ENCODE assay signal across 16 cellular contexts in genomic region chr11:70454197-70454767, GRCh38.
"Had no signal": no experiment of that assay in that cellular context is flagged by ENCODE, and none has a peak within 500 bp of the region (broad histone marks: within the 10 kb centered on the region; RNA-seq: fewer than 3 reads in every experiment).

No MANE protein-coding gene starts in this region.

- ATAC-seq: activated T-cell treated with anti-CD3 and anti-CD28 coated beads, Interleukin-2, amount 50 U/mL, for 72 hours; body of pancreas; left lung had no signal

- H3K4me1 ChIP-seq: body of pancreas, left lung had no signal

- H3K27ac ChIP-seq: body of pancreas, coronary artery, left lung, tibial nerve had no signal

- H3K27me3 Mint-ChIP-seq: progenitor cell of endocrine pancreas had no signal

- DNase-seq: activated CD4-positive, CD25-positive, alpha-beta regulatory T cell treated with anti-CD3 and anti-CD28 coated beads, Interleukin-2, amount 50 U/mL, for 72 hours; activated gamma-delta T cell; activated T-cell treated with anti-CD3 and anti-CD28 coated beads, Interleukin-2, amount 50 U/mL, for 72 hours; body of pancreas; head of caudate nucleus; left lung; midbrain; nephron progenitor cell; occipital lobe had no signal

- H3K4me3 Mint-ChIP-seq: activated naive CD8-positive, alpha-beta T cell; activated T-cell treated with anti-CD3 and anti-CD28 coated beads, Interleukin-2, amount 50 U/mL, for 72 hours; central memory CD8-positive, alpha-beta T cell; nephron progenitor cell; stimulated activated naive CD8-positive, alpha-beta T cell treated with anti-CD3 and anti-CD28 coated beads, Interleukin-15, Interleukin-2, amounts not matched to agents 100 ng/mL and 50 ng/mL, for 24 hours; T-helper 1 cell treated with Interleukin-12 subunit alpha and Interleukin-12 subunit beta and Interleukin-4 antibody, amounts not matched to agents 30 μg/mL and 1 μg/mL, for 36 hours had no signal

- H3K4me1 Mint-ChIP-seq: central memory CD8-positive, alpha-beta T cell had no signal

- H3K27ac Mint-ChIP-seq: activated naive CD8-positive, alpha-beta T cell; activated T-cell treated with anti-CD3 and anti-CD28 coated beads, Interleukin-2, amount 50 U/mL, for 72 hours; nephron progenitor cell; progenitor cell of endocrine pancreas; stimulated activated naive CD8-positive, alpha-beta T cell treated with anti-CD3 and anti-CD28 coated beads, Interleukin-15, Interleukin-2, amounts not matched to agents 100 ng/mL and 50 ng/mL, for 24 hours; T-helper 1 cell treated with Interleukin-12 subunit alpha and Interleukin-12 subunit beta and Interleukin-4 antibody, amounts not matched to agents 30 μg/mL and 1 μg/mL, for 36 hours had no signal

- H3K27me3 ChIP-seq: body of pancreas, tibial nerve had no signal

- H3K36me3 ChIP-seq: left lung, tibial nerve had no signal

- H3K4me3 ChIP-seq: body of pancreas, coronary artery, left lung, tibial nerve had no signal
